18 cellular contexts compared by ENCODE assay signal in the genomic region with DNA sequence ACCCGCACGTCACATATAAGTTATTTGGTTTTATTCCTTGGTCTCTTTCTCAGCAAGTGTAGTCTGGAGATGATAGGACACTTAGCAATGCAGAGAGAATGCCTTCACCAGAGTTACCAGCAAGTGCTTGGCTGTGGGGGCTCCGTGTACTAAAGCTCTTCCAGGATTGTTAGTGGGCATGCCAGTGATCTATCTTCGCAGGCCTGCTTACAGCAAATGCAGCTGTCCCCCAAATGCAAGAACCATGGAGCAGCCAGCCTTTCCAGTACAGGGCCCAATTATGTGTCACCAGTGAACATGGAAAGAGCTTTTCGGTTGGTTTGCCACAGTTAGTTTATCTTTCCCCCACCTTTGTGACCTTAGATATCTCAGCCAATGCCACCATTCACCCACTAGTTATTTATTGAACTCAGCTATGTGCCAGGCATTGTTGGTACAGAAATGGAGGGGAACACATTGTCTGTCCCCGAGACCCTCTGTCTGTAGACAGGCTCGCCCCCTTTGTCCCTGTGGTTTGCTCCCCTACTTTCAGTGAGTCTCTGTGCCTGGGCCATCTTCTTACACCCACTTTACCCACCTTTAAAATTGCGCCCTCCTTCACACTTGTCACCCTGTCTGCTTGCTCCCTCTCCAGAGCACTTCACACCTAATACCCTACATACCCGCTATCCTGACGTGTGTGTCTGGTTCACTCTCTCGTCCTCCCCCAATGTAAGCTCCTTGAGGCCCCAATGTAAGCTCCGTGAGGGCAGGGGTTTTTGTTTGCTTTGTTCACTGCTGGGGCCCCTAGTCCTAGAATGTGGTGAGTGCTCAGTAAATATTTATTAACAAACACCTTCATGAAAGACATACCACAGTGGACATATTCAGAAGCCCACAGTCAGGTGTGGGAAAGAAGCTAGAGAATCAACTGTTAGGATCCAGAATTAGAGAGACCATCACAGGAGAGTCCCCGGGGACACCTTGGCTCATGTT. TPM values are rescaled to one million over a fixed set of nuclear protein-coding genes. Genes with fewer than 3 reads are reported as not detected.
DNase-seq lines count a peak whose midpoint lies in the region; ATAC-seq and TF ChIP-seq lines count a peak whose summit lies in the region.
"Had no signal": no experiment of that assay in that cellular context is flagged by ENCODE, and none has a peak within 500 bp of the region (broad histone marks: within the 10 kb centered on the region; RNA-seq: fewer than 3 reads in every experiment).

No MANE protein-coding gene starts in this region.

- peaks cover 33% of the 10 kb centered on the region for H3K4me1 ChIP-seq in CD8-positive, alpha-beta memory T cell (ENCODE audit: insufficient read depth, low read length)
- peaks cover 20 to 23% of the 10 kb centered on the region in 2 experiments for H3K4me1 ChIP-seq in neutrophil (ENCODE audit: control insufficient read depth in 1 of 2, insufficient read depth in 1 of 2, low read depth in 1 of 2, low read length in 1 of 2)
- H3K4me1 ChIP-seq in Karpas-422 (ENCODE audit: low read length), result peaks cover 9% of the 10 kb centered on the region; the same call in 1 of the 2 replicates
- H3K4me1 ChIP-seq: colonic mucosa had no signal

- no peak overlapping the region for H3K27ac ChIP-seq in CD8-positive, alpha-beta memory T cell (ENCODE audit: low read depth, low read length)
- H3K27ac ChIP-seq in neutrophil, result peak overlapping the region; percentile 37
- no peak overlapping the region for H3K27ac ChIP-seq in Karpas-422 (ENCODE audit: low read length)
- H3K27ac ChIP-seq: body of pancreas, colonic mucosa, WERI-Rb-1 had no signal

- DNase-seq in activated CD8-positive, alpha-beta memory T cell treated with anti-CD3 and anti-CD28 coated beads, Interleukin-2, amount 10 ng/mL, durations not matched to agents 7 days and 5 days, result no peak
- DNase-seq in activated CD8-positive, alpha-beta memory T cell treated with anti-CD3 and anti-CD28 coated beads for 24 hours, result no peak
- no peak for DNase-seq in CD8-positive, alpha-beta memory T cell
- DNase-seq in activated naive CD8-positive, alpha-beta T cell treated with anti-CD3 and anti-CD28 coated beads, Interleukin-2, amount 50 U/mL, for 24 hours, result no peak
- no peak for DNase-seq in omental fat pad (ENCODE audit: low spot score)
- no peak for DNase-seq in UCSD-AML1 (lab: John Stamatoyannopoulos, UW; ENCODE audit: unreplicated experiment)
- no peak for DNase-seq in Karpas-422
- DNase-seq: activated naive CD4-positive, alpha-beta T cell treated with Interleukin-2 at 50 U/mL for 16 hours; body of pancreas; colonic mucosa; foreskin fibroblast; kidney glomerular epithelial cell; NCI-H2029 treated with DMSO at 0.1 percent for 48 hours; NCI-H446 treated with DMSO at 0.1 percent for 48 hours; Right ventricle myocardium superior; WERI-Rb-1 had no signal

- H3K9ac ChIP-seq in Karpas-422 (ENCODE audit: low read length), result no peak overlapping the region

- H3K4me2 ChIP-seq in Karpas-422 (ENCODE audit: low read depth, low read length, poor library complexity, severe bottlenecking), result no peak overlapping the region

- H4K20me1 ChIP-seq in Karpas-422 (ENCODE audit: insufficient read depth, low read depth, low read length), result peaks cover 91% of the 10 kb centered on the region

- peaks cover 5% of the 10 kb centered on the region for H3K36me3 Mint-ChIP-seq in activated CD8-positive, alpha-beta memory T cell treated with anti-CD3 and anti-CD28 coated beads, Interleukin-2, amount 10 ng/mL, durations not matched to agents 7 days and 5 days
- H3K36me3 Mint-ChIP-seq in CD8-positive, alpha-beta memory T cell, result peaks cover 0 to 50% (median 8%) of the 10 kb centered on the region in 3 donors
- peaks cover 20% of the 10 kb centered on the region for H3K36me3 Mint-ChIP-seq in activated naive CD8-positive, alpha-beta T cell treated with anti-CD3 and anti-CD28 coated beads, Interleukin-2, amount 50 U/mL, for 24 hours (ENCODE audit: low read depth)

- H3K27ac Mint-ChIP-seq in activated CD8-positive, alpha-beta memory T cell treated with anti-CD3 and anti-CD28 coated beads, Interleukin-2, amount 10 ng/mL, durations not matched to agents 7 days and 5 days, result peak overlapping the region; percentile 33
- H3K27ac Mint-ChIP-seq in CD8-positive, alpha-beta memory T cell, result peak overlapping the region in 6 of 8 donors; percentile 11 to 59 (median 41)
- peak overlapping the region; percentile 35 for H3K27ac Mint-ChIP-seq in activated naive CD8-positive, alpha-beta T cell treated with anti-CD3 and anti-CD28 coated beads, Interleukin-2, amount 50 U/mL, for 24 hours

- no peaks in the 10 kb centered on the region for H3K9me3 ChIP-seq in CD8-positive, alpha-beta memory T cell (ENCODE audit: low read length)
- no peaks in the 10 kb centered on the region for H3K9me3 ChIP-seq in neutrophil
- H3K9me3 ChIP-seq in Karpas-422 (ENCODE audit: low read length), result no peaks in the 10 kb centered on the region
- H3K9me3 ChIP-seq: body of pancreas, colonic mucosa, thyroid gland had no signal

- no peaks in the 10 kb centered on the region for H3K9me2 ChIP-seq in Karpas-422 (replicated peaks; ENCODE audit: insufficient read depth, low read length)

- H2AFZ ChIP-seq in Karpas-422 (ENCODE audit: low read length), result no peak overlapping the region

- no peak for ATAC-seq in activated CD8-positive, alpha-beta memory T cell treated with anti-CD3 and anti-CD28 coated beads, Interleukin-2, amount 10 ng/mL, durations not matched to agents 7 days and 5 days
- no peak for ATAC-seq in activated naive CD8-positive, alpha-beta T cell treated with anti-CD3 and anti-CD28 coated beads, Interleukin-2, amount 50 U/mL, for 24 hours
- ATAC-seq in omental fat pad (ENCODE audit: low FRiP score), result no peak
- ATAC-seq: body of pancreas had no signal

- H3K36me3 ChIP-seq in CD8-positive, alpha-beta memory T cell (ENCODE audit: insufficient read depth, low read length), result no peaks in the 10 kb centered on the region
- H3K36me3 ChIP-seq in neutrophil (no peaks in the 10 kb centered on the region), Karpas-422 (ENCODE audit: insufficient read depth, low read length) (peaks cover 6% of the 10 kb centered on the region; the same call in 1 of the 2 replicates)
- H3K36me3 ChIP-seq: colonic mucosa, thyroid gland, WERI-Rb-1 had no signal

- TF ChIP-seq CTCF in neutrophil (IDR thresholded peaks at IDR 0.05) (no peak), omental fat pad (IDR thresholded peaks at IDR 0.05) (no peak)

- H3K4me3 ChIP-seq in CD8-positive, alpha-beta memory T cell (ENCODE audit: low read length), result no peak overlapping the region
- H3K4me3 ChIP-seq in neutrophil (ENCODE audit: low read depth in 1 of 2, low read length in 1 of 2), result no peak overlapping the region
- H3K4me3 ChIP-seq in Karpas-422 (ENCODE audit: low read length), result no peak overlapping the region
- H3K4me3 ChIP-seq: body of pancreas, colonic mucosa, thyroid gland had no signal

- no peaks in the 10 kb centered on the region for H3K9me3 Mint-ChIP-seq in activated CD8-positive, alpha-beta memory T cell treated with anti-CD3 and anti-CD28 coated beads, Interleukin-2, amount 10 ng/mL, durations not matched to agents 7 days and 5 days (ENCODE audit: low read depth)
- no peaks in the 10 kb centered on the region for H3K9me3 Mint-ChIP-seq in CD8-positive, alpha-beta memory T cell
- no peaks in the 10 kb centered on the region for H3K9me3 Mint-ChIP-seq in activated naive CD8-positive, alpha-beta T cell treated with anti-CD3 and anti-CD28 coated beads, Interleukin-2, amount 50 U/mL, for 24 hours

- H3K4me3 Mint-ChIP-seq in activated CD8-positive, alpha-beta memory T cell treated with anti-CD3 and anti-CD28 coated beads, Interleukin-2, amount 10 ng/mL, durations not matched to agents 7 days and 5 days, result no peak overlapping the region
- no peak overlapping the region for H3K4me3 Mint-ChIP-seq in CD8-positive, alpha-beta memory T cell
- H3K4me3 Mint-ChIP-seq in activated naive CD8-positive, alpha-beta T cell treated with anti-CD3 and anti-CD28 coated beads, Interleukin-2, amount 50 U/mL, for 24 hours, result no peak overlapping the region

- CTCF ChIA-PET in activated CD8-positive, alpha-beta memory T cell treated with anti-CD3 and anti-CD28 coated beads, Interleukin-2, amount 10 ng/mL, durations not matched to agents 7 days and 5 days (lab: Charles Lee), result interaction anchor here (0.7 to 9.4 kb wide), 5 partner anchors 9 to 257 kb away, joined by 3 to 73 read pairs (median 4); no protein-coding TSS in a partner anchor
- CTCF ChIA-PET in CD8-positive, alpha-beta memory T cell (lab: Charles Lee), result interaction anchor here (0.8 to 5.6 kb wide), 6 partner anchors 10 to 206 kb away, joined by 3 to 25 read pairs (median 6); no protein-coding TSS in a partner anchor

- peaks cover 39% of the 10 kb centered on the region for H3K4me1 Mint-ChIP-seq in activated CD8-positive, alpha-beta memory T cell treated with anti-CD3 and anti-CD28 coated beads, Interleukin-2, amount 10 ng/mL, durations not matched to agents 7 days and 5 days
- H3K4me1 Mint-ChIP-seq in CD8-positive, alpha-beta memory T cell, result peaks cover 78 to 95% (median 91%) of the 10 kb centered on the region in 3 donors
- H3K4me1 Mint-ChIP-seq in activated naive CD8-positive, alpha-beta T cell treated with anti-CD3 and anti-CD28 coated beads, Interleukin-2, amount 50 U/mL, for 24 hours, result peaks cover 62% of the 10 kb centered on the region

- POLR2A ChIA-PET in CD8-positive, alpha-beta memory T cell (lab: Charles Lee), result interaction anchor here (1.0 kb wide), 1 partner anchor 16 kb away, joined by 4 read pairs; no protein-coding TSS in a partner anchor

- peaks cover 99% of the 10 kb centered on the region for H3K79me2 ChIP-seq in Karpas-422 (ENCODE audit: low read length)

- H3K27me3 ChIP-seq in CD8-positive, alpha-beta memory T cell (ENCODE audit: insufficient read depth, low read length, poor library complexity, severe bottlenecking), result no peaks in the 10 kb centered on the region
- H3K27me3 ChIP-seq in neutrophil (no peaks in the 10 kb centered on the region), Karpas-422 (ENCODE audit: low read length) (no peaks in the 10 kb centered on the region)
- H3K27me3 ChIP-seq: body of pancreas, colonic mucosa, thyroid gland had no signal

- H3K27me3 Mint-ChIP-seq in activated CD8-positive, alpha-beta memory T cell treated with anti-CD3 and anti-CD28 coated beads, Interleukin-2, amount 10 ng/mL, durations not matched to agents 7 days and 5 days, result no peaks in the 10 kb centered on the region
- no peaks in the 10 kb centered on the region for H3K27me3 Mint-ChIP-seq in CD8-positive, alpha-beta memory T cell
- H3K27me3 Mint-ChIP-seq in activated naive CD8-positive, alpha-beta T cell treated with anti-CD3 and anti-CD28 coated beads, Interleukin-2, amount 50 U/mL, for 24 hours, result no peaks in the 10 kb centered on the region

RNA-seq across cellular contexts. Expression of a gene that starts 13.3 kb away (rescaled TPM):
- total RNA-seq in activated CD8-positive, alpha-beta memory T cell treated with anti-CD3 and anti-CD28 coated beads, Interleukin-2, amount 10 ng/mL, durations not matched to agents 7 days and 5 days, result 100 to 1,000 TPM in 1 of 2 experiments, 10 to 100 TPM in 1; 90.9 to 117 TPM
- 100 to 1,000 TPM; 143 to 146 TPM for total RNA-seq in CD8-positive, alpha-beta memory T cell
- 86.1 TPM for polyA plus RNA-seq in CD8-positive, alpha-beta memory T cell
- total RNA-seq in omental fat pad, result 10 to 100 TPM; 44.6 to 89.6 (median 55.9) TPM
- total RNA-seq in Karpas-422 (2014; rRNA removed; shearing (Covaris generic); ENCODE audit: low replicate concordance), result 56.0 and 79.9 TPM in 2 replicates
